In the genomic region with DNA sequence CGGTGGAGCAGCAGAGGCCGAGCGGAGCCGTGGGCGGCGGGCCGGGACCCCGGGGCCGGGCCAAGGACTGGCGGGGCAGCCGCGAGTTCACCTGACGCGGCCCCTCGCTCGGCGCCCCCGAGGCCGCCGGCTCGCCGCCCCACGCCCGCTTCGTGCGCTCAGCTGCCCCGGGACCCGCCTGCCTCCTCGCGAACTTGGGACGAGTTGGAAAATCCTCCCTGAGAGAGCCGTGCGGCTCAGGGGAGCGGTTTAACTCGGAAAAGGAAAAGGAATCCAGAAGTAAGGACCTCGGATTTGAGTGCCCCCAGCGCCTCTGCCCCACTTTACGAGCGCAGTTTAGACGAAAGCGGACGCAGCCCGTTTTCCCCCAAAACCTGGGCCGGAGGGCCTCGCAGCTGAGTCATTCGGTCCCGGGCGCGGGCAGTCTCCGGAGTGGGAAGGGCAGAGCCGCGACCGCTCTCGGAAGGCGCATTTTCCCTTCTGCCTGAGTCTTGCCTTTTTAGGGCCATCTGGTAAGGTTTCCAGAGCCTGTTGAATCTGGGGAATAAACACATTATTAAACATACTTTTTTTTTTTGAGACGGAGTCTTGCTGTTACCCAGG, we compare ENCODE assay signal across 8 cellular contexts. TPM values are rescaled to one million over a fixed set of nuclear protein-coding genes. Genes with fewer than 3 reads are reported as not detected.
A peak's percentile ranks its signal among the peaks of the same experiment; 100 is the strongest.
DNase-seq lines count a peak whose midpoint lies in the region; ATAC-seq and TF ChIP-seq lines count a peak whose summit lies in the region.

No MANE protein-coding gene starts in this region.

- H3K4me3 ChIP-seq in GM06990 (replicated peaks; ENCODE audit: low read depth, low read length) (peak overlapping the region; percentile 92), right cardiac atrium (ENCODE audit: low read length) (peak overlapping the region; percentile 93), rectal smooth muscle tissue (ENCODE audit: low read length) (peak overlapping the region; percentile 77), aorta (ENCODE audit: low read length in 2 of 2) (peak overlapping the region; percentile 81 to 88)

- H3K4me1 Mint-ChIP-seq in T-cell, result peaks cover 42 to 64% (median 45%) of the 10 kb centered on the region in 3 donors

- no peaks in the 10 kb centered on the region for H3K36me3 Mint-ChIP-seq in T-cell

- intact Hi-C loops in right cardiac atrium (cut with DNase I), result loop anchor here in 3 of 4 donors (5.0 to 10.0 kb wide), 2 partner anchors 70 to 207 kb away; a partner anchor contains a TSS
- intact Hi-C loops in aorta (cut with DNase I), result loop anchor here (1.0 to 10.0 kb wide), 4 partner anchors 35 to 207 kb away; a partner anchor contains a TSS

- ATAC-seq in HG03196 (IDR thresholded peaks at IDR 0.05; ENCODE audit: unreplicated experiment), result peak; percentile 19
- peak in 2 of 4 experiments; percentile 11 to 13 for ATAC-seq in T-cell (replicated peaks in 1 of 4)
- ATAC-seq in right cardiac atrium, result peak; percentile 5 to 11
- ATAC-seq in aorta (ENCODE audit: low FRiP score), result peak; percentile 35
- ATAC-seq in HG03175 (IDR thresholded peaks at IDR 0.05; ENCODE audit: unreplicated experiment), result no peak

- peaks cover 3% of the 10 kb centered on the region for H3K4me1 ChIP-seq in right cardiac atrium (ENCODE audit: control insufficient read depth, insufficient read depth, low read length)
- H3K4me1 ChIP-seq in rectal smooth muscle tissue (ENCODE audit: control insufficient read depth, insufficient read depth, low read length), result peaks cover 7% of the 10 kb centered on the region
- peaks cover 0 to 4% of the 10 kb centered on the region in 2 donors for H3K4me1 ChIP-seq in aorta (ENCODE audit: control insufficient read depth in 1 of 2, insufficient read depth in 2 of 2, low read length in 2 of 2)

- POLR2A ChIA-PET in T-cell (lab: Charles Lee), result interaction anchor here (0.6 to 6.4 kb wide), 10 partner anchors 22 to 80 kb away, joined by 3 to 261 read pairs (median 5); no protein-coding TSS in a partner anchor

- H3K27ac ChIP-seq in right cardiac atrium (ENCODE audit: low read length) (peak overlapping the region; percentile 99), rectal smooth muscle tissue (ENCODE audit: low read depth, low read length) (peak overlapping the region; percentile 100), aorta (ENCODE audit: low read depth in 1 of 2, low read length in 2 of 2) (peak overlapping the region; percentile 94 to 100)

- TF ChIP-seq CTCF in GM06990 (IDR thresholded peaks at IDR 0.05; ENCODE audit: insufficient read depth, low read length, poor library complexity, severe bottlenecking), result no peak

- CTCF ChIA-PET in T-cell (lab: Charles Lee), result interaction anchor here (0.7 to 12.6 kb wide), 4 partner anchors 22 to 73 kb away, joined by 3 to 253 read pairs (median 9); no protein-coding TSS in a partner anchor

- H3K9me3 ChIP-seq in right cardiac atrium (ENCODE audit: control insufficient read depth, low read length) (no peaks in the 10 kb centered on the region), aorta (ENCODE audit: control insufficient read depth, low read length) (no peaks in the 10 kb centered on the region)

- H3K27me3 Mint-ChIP-seq in T-cell, result no peaks in the 10 kb centered on the region

- H3K27ac Mint-ChIP-seq in T-cell, result peak overlapping the region; percentile 94 to 95

- H3K4me3 Mint-ChIP-seq in T-cell, result peak overlapping the region; percentile 88 to 90 (median 89)

- H3K27me3 ChIP-seq in GM06990 (replicated peaks; ENCODE audit: control insufficient read depth, insufficient read depth, low read length), result no peaks in the 10 kb centered on the region
- H3K27me3 ChIP-seq in right cardiac atrium (ENCODE audit: control insufficient read depth, insufficient read depth), result no peaks in the 10 kb centered on the region
- H3K27me3 ChIP-seq in rectal smooth muscle tissue (ENCODE audit: control insufficient read depth, insufficient read depth, low read length), result no peaks in the 10 kb centered on the region
- H3K27me3 ChIP-seq in aorta (ENCODE audit: control insufficient read depth in 1 of 2, insufficient read depth in 2 of 2, low read length in 1 of 2), result no peaks in the 10 kb centered on the region

- WGBS in right cardiac atrium, result under 1% methylated on average over 56 of the region's 56 CpGs
- WGBS in aorta, 2 donors, result 0% methylated on average over 44 to 56 of the region's 56 CpGs

- H3K9ac ChIP-seq in rectal smooth muscle tissue (ENCODE audit: low read length), result peak overlapping the region; percentile 85

- H3K9me3 Mint-ChIP-seq in T-cell, result no peaks in the 10 kb centered on the region

- DNase-seq in GM06990 (ENCODE audit: extremely low read depth, insufficient read length) (peak; percentile 66), T-cell (peak in 32 of 34 experiments; percentile 8 to 67 (median 50)), amniotic stem cell (lab: John Stamatoyannopoulos, UW) (peak; percentile 36), right cardiac atrium (peak; percentile 67 to 87 (median 86)), aorta (peak; percentile 85 to 92)

- H3K36me3 ChIP-seq in GM06990 (ENCODE audit: control insufficient read depth, insufficient read depth, low read length) (no peaks in the 10 kb centered on the region), rectal smooth muscle tissue (ENCODE audit: control insufficient read depth, insufficient read depth, low read length) (no peaks in the 10 kb centered on the region), aorta (ENCODE audit: control insufficient read depth in 1 of 2, insufficient read depth in 2 of 2, low read length in 1 of 2) (no peaks in the 10 kb centered on the region)

RNA-seq across cellular contexts. Expression of a gene that starts 0.7 kb away (rescaled TPM):
- total RNA-seq in T-cell (10 to 100 TPM; 20.6 to 57.2 (median 26.0) TPM), right cardiac atrium (10 to 100 TPM; 31.9 to 39.9 (median 37.8) TPM), aorta (10 to 100 TPM; 42.5 to 52.0 TPM)
- polyA plus RNA-seq in right cardiac atrium (41.0 TPM), aorta (10 to 100 TPM; 38.9 to 71.5 TPM)

RNA-seq across cellular contexts. Expression of a gene that starts 37.2 kb away (rescaled TPM):
- total RNA-seq in T-cell, result 10 to 100 TPM; 29.5 to 35.6 (median 31.2) TPM
- 10 to 100 TPM; 26.8 to 33.1 (median 29.7) TPM for total RNA-seq in right cardiac atrium
- 11.7 TPM for polyA plus RNA-seq in right cardiac atrium
- total RNA-seq in aorta, result 10 to 100 TPM; 24.3 to 28.1 TPM
- 10 to 100 TPM in 1 of 2 donors, 1 to 10 TPM in 1; 10.0 to 14.3 TPM for polyA plus RNA-seq in aorta

Comparison
In these comparisons a context has a peak if more than half of its experiments do, and no peak if none do; other contexts are left out.
1. DNase-seq: peak in every context shown above with its lines; median percentile 88 in aorta; 86 in right cardiac atrium; 66 in GM06990; 50 in T-cell; 36 in amniotic stem cell.